ENCODE assay signal across 24 cellular contexts in the genomic region with DNA sequence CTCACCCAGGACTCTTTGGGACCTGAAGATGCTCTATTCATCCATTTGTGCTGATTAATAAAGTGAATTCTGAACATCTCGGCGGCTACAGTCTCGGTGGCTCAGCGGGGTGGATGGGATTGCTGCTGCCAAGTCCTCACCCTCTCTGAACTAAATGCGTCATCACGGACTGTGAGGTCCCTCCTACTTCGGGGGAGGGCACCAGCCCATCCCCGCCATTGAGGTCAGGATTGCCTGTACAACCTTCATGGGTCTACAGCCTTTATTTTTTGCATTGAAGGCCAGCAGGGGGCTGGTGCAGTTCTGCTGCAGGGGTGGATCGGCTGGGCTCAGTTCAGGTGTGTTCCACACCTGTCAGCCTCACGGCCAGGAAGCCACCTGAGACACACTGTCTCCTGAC.
DNase-seq lines count a peak whose midpoint lies in the region; ATAC-seq, FAIRE-seq and TF ChIP-seq lines count a peak whose summit lies in the region.
"Had no signal": no experiment of that assay in that cellular context is flagged by ENCODE, and none has a peak within 500 bp of the region (broad histone marks: within the 10 kb centered on the region; RNA-seq: fewer than 3 reads in every experiment).

No MANE protein-coding gene starts in this region.

- H4K20me1 ChIP-seq in astrocyte (ENCODE audit: insufficient read depth, low read length) (no peaks in the 10 kb centered on the region), hepatocyte (ENCODE audit: insufficient read depth, poor library complexity, severe bottlenecking) (no peaks in the 10 kb centered on the region)

- H3K4me3 ChIP-seq in right atrium auricular region (no peak overlapping the region), heart left ventricle (no peak overlapping the region), astrocyte (ENCODE audit: insufficient read depth, low read depth, low read length) (no peak overlapping the region), hepatocyte (no peak overlapping the region), tibial artery (no peak overlapping the region), H7 (ENCODE audit: insufficient read depth, low read depth, low read length) (no peak overlapping the region)
- H3K4me3 ChIP-seq: GM23338, SJCRH30, suprapubic skin, uterus had no signal

- no peaks in the 10 kb centered on the region for H3K79me2 ChIP-seq in astrocyte (ENCODE audit: insufficient read depth, low read length)
- H3K79me2 ChIP-seq in hepatocyte = no peaks in the 10 kb centered on the region

- TF ChIP-seq CTCF in right atrium auricular region (IDR thresholded peaks at IDR 0.05) (no peak), heart left ventricle (IDR thresholded peaks at IDR 0.05) (no peak), astrocyte (IDR thresholded peaks at IDR 0.05; ENCODE audit: insufficient read depth, low read depth, low read length) (no peak), hepatocyte (IDR thresholded peaks at IDR 0.05; ENCODE audit: poor library complexity) (no peak), tibial artery (IDR thresholded peaks at IDR 0.05) (no peak)

- FAIRE-seq in astrocyte (lab: Jason Lieb, UNC) = no peak
- FAIRE-seq: colon had no signal

- H3K4me1 Mint-ChIP-seq in astrocyte (ENCODE audit: low read depth, unreplicated experiment) = peaks cover 47% of the 10 kb centered on the region
- H3K4me1 Mint-ChIP-seq: activated CD4-positive, alpha-beta T cell treated with anti-CD3 and anti-CD28 coated beads for 36 hours; activated naive CD4-positive, alpha-beta T cell treated with anti-CD3 and anti-CD28 coated beads, Interleukin-2, amount 50 U/mL, for 24 hours; stimulated activated effector memory CD8-positive, alpha-beta T cell treated with anti-CD3 and anti-CD28 coated beads, Interleukin-12 subunit alpha, Interleukin-12 subunit beta, amount 100 ng/mL, for 72 hours had no signal

- DNase-seq in right atrium auricular region (ENCODE audit: low spot score) (no peak), heart left ventricle (no peak), astrocyte (ENCODE audit: low read depth) (peak; percentile 51), hepatocyte (ENCODE audit: low spot score) (no peak), tibial artery (no peak), COLO668 (lab: John Stamatoyannopoulos, UW; ENCODE audit: unreplicated experiment) (no peak), H7 (no peak)
- DNase-seq: ACHN; activated CD4-positive, alpha-beta T cell treated with anti-CD3 and anti-CD28 coated beads for 36 hours; aorta; Karpas-422; NCI-H1105 treated with DMSO at 0.1 percent for 48 hours; NCI-H2171; SJCRH30; T-helper 1 cell; uterus had no signal

- H3K36me3 ChIP-seq in right atrium auricular region = no peaks in the 10 kb centered on the region
- no peaks in the 10 kb centered on the region for H3K36me3 ChIP-seq in heart left ventricle
- no peaks in the 10 kb centered on the region for H3K36me3 ChIP-seq in astrocyte (ENCODE audit: insufficient read depth, low read length)
- H3K36me3 ChIP-seq in hepatocyte (replicated peaks; ENCODE audit: insufficient read depth, low read depth) = no peaks in the 10 kb centered on the region
- no peaks in the 10 kb centered on the region for H3K36me3 ChIP-seq in tibial artery
- H3K36me3 ChIP-seq in H7 (replicated peaks; ENCODE audit: control insufficient read depth, insufficient read depth, low read length) = no peaks in the 10 kb centered on the region
- H3K36me3 ChIP-seq: SJCRH30, suprapubic skin, uterus had no signal

- H2AFZ ChIP-seq in astrocyte (ENCODE audit: low read depth, low read length) = no peak overlapping the region
- H2AFZ ChIP-seq in hepatocyte = no peak overlapping the region

- H3K27me3 Mint-ChIP-seq in astrocyte (ENCODE audit: low read depth, unreplicated experiment) = no peaks in the 10 kb centered on the region

- H3K4me3 Mint-ChIP-seq in astrocyte (ENCODE audit: unreplicated experiment) = no peak overlapping the region
- H3K4me3 Mint-ChIP-seq: activated CD4-positive, alpha-beta T cell treated with anti-CD3 and anti-CD28 coated beads for 36 hours; activated naive CD4-positive, alpha-beta T cell treated with anti-CD3 and anti-CD28 coated beads, Interleukin-2, amount 50 U/mL, for 24 hours; endodermal cell; GM23338; stimulated activated effector memory CD8-positive, alpha-beta T cell treated with anti-CD3 and anti-CD28 coated beads, Interleukin-12 subunit alpha, Interleukin-12 subunit beta, amount 100 ng/mL, for 72 hours had no signal

- H3K4me1 ChIP-seq in right atrium auricular region = peaks cover 0 to 50% of the 10 kb centered on the region in 2 donors
- peaks cover 12 to 37% (median 28%) of the 10 kb centered on the region in 12 donors for H3K4me1 ChIP-seq in heart left ventricle
- peaks cover 70% of the 10 kb centered on the region for H3K4me1 ChIP-seq in astrocyte (ENCODE audit: insufficient read depth, low read length)
- H3K4me1 ChIP-seq in hepatocyte (ENCODE audit: insufficient read depth) = peaks cover 7% of the 10 kb centered on the region
- H3K4me1 ChIP-seq in tibial artery = peaks cover 0 to 32% (median 19%) of the 10 kb centered on the region in 4 donors
- H3K4me1 ChIP-seq: uterus had no signal

- H3K9me3 ChIP-seq in right atrium auricular region (no peaks in the 10 kb centered on the region), heart left ventricle (no peaks in the 10 kb centered on the region), astrocyte (ENCODE audit: insufficient read depth, low read depth, low read length) (no peaks in the 10 kb centered on the region), hepatocyte (ENCODE audit: low read depth) (no peaks in the 10 kb centered on the region), tibial artery (no peaks in the 10 kb centered on the region)
- H3K9me3 ChIP-seq: SJCRH30, suprapubic skin, uterus had no signal

- no peaks in the 10 kb centered on the region for H3K27me3 ChIP-seq in right atrium auricular region
- H3K27me3 ChIP-seq in heart left ventricle = peaks cover 0 to 4% (median 0%) of the 10 kb centered on the region in 9 donors
- no peaks in the 10 kb centered on the region for H3K27me3 ChIP-seq in astrocyte (ENCODE audit: insufficient read depth, low read length)
- H3K27me3 ChIP-seq in hepatocyte = peaks cover 13% of the 10 kb centered on the region
- peaks cover 0 to under 1% of the 10 kb centered on the region in 2 donors for H3K27me3 ChIP-seq in tibial artery
- no peaks in the 10 kb centered on the region for H3K27me3 ChIP-seq in H7 (ENCODE audit: control insufficient read depth, insufficient read depth, low read length)
- H3K27me3 ChIP-seq: SJCRH30, uterus had no signal

- no peaks in the 10 kb centered on the region for H3K9me2 ChIP-seq in hepatocyte (replicated peaks; ENCODE audit: insufficient read depth)

- WGBS in heart left ventricle, 4 donors = 85 to 95% (median 93%) methylated on average over 8 to 10 of the region's 10 CpGs
- WGBS in hepatocyte (ENCODE audit: low lambda C conversion rate, missing lambda C conversion rate) = 94% methylated on average over 10 of the region's 10 CpGs

- no peaks in the 10 kb centered on the region for H3K36me3 Mint-ChIP-seq in astrocyte (ENCODE audit: low read depth, unreplicated experiment)
- H3K36me3 Mint-ChIP-seq: activated naive CD4-positive, alpha-beta T cell treated with anti-CD3 and anti-CD28 coated beads, Interleukin-2, amount 50 U/mL, for 24 hours; stimulated activated effector memory CD8-positive, alpha-beta T cell treated with anti-CD3 and anti-CD28 coated beads, Interleukin-12 subunit alpha, Interleukin-12 subunit beta, amount 100 ng/mL, for 72 hours had no signal

- H3K27ac ChIP-seq in right atrium auricular region = peak overlapping the region; percentile 85 to 91
- peak overlapping the region in 2 of 12 donors; percentile 84 to 90 for H3K27ac ChIP-seq in heart left ventricle
- H3K27ac ChIP-seq in astrocyte (ENCODE audit: low read depth, low read length) = peak overlapping the region; percentile 91
- H3K27ac ChIP-seq in hepatocyte = peak overlapping the region; percentile 86
- H3K27ac ChIP-seq in tibial artery = no peak overlapping the region
- H3K27ac ChIP-seq: C4-2B, SJCRH30, suprapubic skin had no signal

- H3K4me2 ChIP-seq in astrocyte (ENCODE audit: low read length) (peak overlapping the region; percentile 71), hepatocyte (no peak overlapping the region)

- no peak overlapping the region for H3K27ac Mint-ChIP-seq in astrocyte (ENCODE audit: unreplicated experiment)
- H3K27ac Mint-ChIP-seq: activated CD4-positive, alpha-beta T cell treated with anti-CD3 and anti-CD28 coated beads for 36 hours; activated naive CD4-positive, alpha-beta T cell treated with anti-CD3 and anti-CD28 coated beads, Interleukin-2, amount 50 U/mL, for 24 hours; stimulated activated effector memory CD8-positive, alpha-beta T cell treated with anti-CD3 and anti-CD28 coated beads, Interleukin-12 subunit alpha, Interleukin-12 subunit beta, amount 100 ng/mL, for 72 hours had no signal

- ATAC-seq in heart left ventricle (no peak), GM19324 (IDR thresholded peaks at IDR 0.05; ENCODE audit: low FRiP score, unreplicated experiment) (no peak)
- ATAC-seq: activated CD4-positive, alpha-beta T cell treated with anti-CD3 and anti-CD28 coated beads for 36 hours; GM23338; stimulated activated effector memory CD8-positive, alpha-beta T cell treated with anti-CD3 and anti-CD28 coated beads, Interleukin-12 subunit alpha, Interleukin-12 subunit beta, amount 100 ng/mL, for 72 hours had no signal

- intact Hi-C loops in heart left ventricle (cut with DNase I) (no loop called here), tibial artery (cut with DNase I; ENCODE audit: low total_unique reads) (no loop called here)

- peak overlapping the region; percentile 75 for H3K9ac ChIP-seq in astrocyte (ENCODE audit: low read length)

- H3K9me3 Mint-ChIP-seq in astrocyte (ENCODE audit: unreplicated experiment) = peaks cover 2% of the 10 kb centered on the region
- H3K9me3 Mint-ChIP-seq: activated naive CD4-positive, alpha-beta T cell treated with anti-CD3 and anti-CD28 coated beads, Interleukin-2, amount 50 U/mL, for 24 hours; endodermal cell; GM23338 had no signal

- no peak for TF ChIP-seq POLR2A in heart left ventricle (IDR thresholded peaks at IDR 0.05)

Comparison
In these comparisons a context has a peak if more than half of its experiments do, and no peak if none do; other contexts are left out.
1. H3K27ac ChIP-seq: peak in right atrium auricular region (2 of 2), astrocyte (single experiment) and hepatocyte (single experiment); none in tibial artery (0 of 2).